20 cellular contexts compared by ENCODE assay signal in the genomic region with DNA sequence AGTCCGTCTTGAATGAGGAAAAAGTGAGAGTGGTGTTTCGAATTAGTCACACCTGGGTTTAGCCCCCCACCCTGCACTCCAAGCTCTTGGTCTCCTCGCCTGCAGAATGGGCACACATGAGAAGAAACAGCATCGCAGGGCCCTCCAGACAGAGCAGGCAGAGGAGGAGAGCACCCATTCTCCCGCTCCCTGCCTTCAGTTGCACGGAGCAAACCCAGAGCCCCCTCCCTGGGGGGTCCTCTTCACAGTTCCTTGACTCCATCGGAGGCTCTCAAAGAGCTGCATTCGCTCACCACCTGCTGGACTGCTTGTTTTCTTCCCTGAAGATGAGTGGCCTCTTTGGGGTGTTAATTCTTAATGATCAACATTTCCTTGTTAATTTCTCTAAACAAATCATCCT. TPM values are rescaled to one million over a fixed set of nuclear protein-coding genes. Genes with fewer than 3 reads are reported as not detected.
DNase-seq lines count a peak whose midpoint lies in the region; ATAC-seq and TF ChIP-seq lines count a peak whose summit lies in the region.
"Had no signal": no experiment of that assay in that cellular context is flagged by ENCODE, and none has a peak within 500 bp of the region (broad histone marks: within the 10 kb centered on the region; RNA-seq: fewer than 3 reads in every experiment).

No MANE protein-coding gene starts in this region.

- CTCF ChIA-PET in activated CD8-positive, alpha-beta T cell treated with anti-CD3 and anti-CD28 coated beads, Interleukin-2, amount 10 ng/mL, durations not matched to agents 7 days and 5 days (lab: Charles Lee), result interaction anchor here (0.8 to 3.7 kb wide), 6 partner anchors 13 to 40 kb away, joined by 3 to 42 read pairs (median 3); no protein-coding TSS in a partner anchor
- CTCF ChIA-PET in Caco-2 (lab: Charles Lee), result interaction anchor here (0.7 kb wide), 1 partner anchor 24 kb away, joined by 4 read pairs; no protein-coding TSS in a partner anchor

- intact Hi-C loops in Caco-2 (cut with micrococcal nuclease; ENCODE audit: unreplicated experiment), result no loop called here

- H3K4me1 ChIP-seq in CD4-positive, CD25-positive, alpha-beta regulatory T cell (ENCODE audit: control insufficient read depth, insufficient read depth, low read length, poor library complexity, severe bottlenecking), result peaks cover 44% of the 10 kb centered on the region
- no peaks in the 10 kb centered on the region for H3K4me1 ChIP-seq in Caco-2
- H3K4me1 ChIP-seq: left ventricle myocardium inferior, testis had no signal

- no peaks in the 10 kb centered on the region for H3K27me3 Mint-ChIP-seq in CD4-positive, CD25-positive, alpha-beta regulatory T cell
- H3K27me3 Mint-ChIP-seq in activated CD8-positive, alpha-beta T cell treated with anti-CD3 and anti-CD28 coated beads, Interleukin-2, amount 10 ng/mL, durations not matched to agents 7 days and 5 days (ENCODE audit: low read depth), result no peaks in the 10 kb centered on the region
- H3K27me3 Mint-ChIP-seq in naive thymus-derived CD8-positive, alpha-beta T cell, result no peaks in the 10 kb centered on the region
- no peaks in the 10 kb centered on the region for H3K27me3 Mint-ChIP-seq in Caco-2 (ENCODE audit: insufficient read depth, unreplicated experiment)

- no TSS peak for BruUV-seq in Caco-2 (replicated peaks; lab: Mats Ljungman, UMichigan)

- no peak for TF ChIP-seq CTCF in Caco-2 (IDR thresholded peaks at IDR 0.05; ENCODE audit: insufficient read depth in 1 of 2, low read depth in 1 of 2, low read length in 1 of 2, severe bottlenecking in 1 of 2, unreplicated experiment in 1 of 2)

- H3K27ac ChIP-seq in CD4-positive, CD25-positive, alpha-beta regulatory T cell (ENCODE audit: insufficient read depth, low read length, poor library complexity, severe bottlenecking), result peak overlapping the region; percentile 41
- H3K27ac ChIP-seq: C4-2B, left ventricle myocardium inferior, SK-N-MC, testis had no signal

- POLR2A ChIA-PET in activated CD8-positive, alpha-beta T cell treated with anti-CD3 and anti-CD28 coated beads, Interleukin-2, amount 10 ng/mL, durations not matched to agents 7 days and 5 days (lab: Charles Lee), result interaction anchor here (0.8 to 1.1 kb wide), 2 partner anchors 22 to 104 kb away, joined by 3 to 4 read pairs; partner anchors contain the start of gene ACSS1
- POLR2A ChIA-PET in naive thymus-derived CD8-positive, alpha-beta T cell (lab: Charles Lee), result no interaction called here
- POLR2A ChIA-PET in Caco-2 (lab: Charles Lee), result no interaction called here

- no peaks in the 10 kb centered on the region for H3K9me3 ChIP-seq in CD4-positive, CD25-positive, alpha-beta regulatory T cell (ENCODE audit: control insufficient read depth in 2 of 2, low read length in 2 of 2)
- H3K9me3 ChIP-seq in Caco-2, result no peaks in the 10 kb centered on the region; the same call in 1 of the 2 replicates
- H3K9me3 ChIP-seq: left ventricle myocardium inferior, testis had no signal

- H3K27me3 ChIP-seq in CD4-positive, CD25-positive, alpha-beta regulatory T cell (ENCODE audit: control insufficient read depth, insufficient read depth, low read length), result no peaks in the 10 kb centered on the region
- no peaks in the 10 kb centered on the region for H3K27me3 ChIP-seq in Caco-2 (replicated peaks; ENCODE audit: control insufficient read depth, insufficient read depth, low read length)
- H3K27me3 ChIP-seq: testis had no signal

- no peaks in the 10 kb centered on the region for H3K9me3 Mint-ChIP-seq in CD4-positive, CD25-positive, alpha-beta regulatory T cell
- H3K9me3 Mint-ChIP-seq in activated CD8-positive, alpha-beta T cell treated with anti-CD3 and anti-CD28 coated beads, Interleukin-2, amount 10 ng/mL, durations not matched to agents 7 days and 5 days (ENCODE audit: insufficient read depth), result no peaks in the 10 kb centered on the region
- H3K9me3 Mint-ChIP-seq in naive thymus-derived CD8-positive, alpha-beta T cell, result no peaks in the 10 kb centered on the region
- H3K9me3 Mint-ChIP-seq in Caco-2 (ENCODE audit: unreplicated experiment), result no peaks in the 10 kb centered on the region

- no peak overlapping the region for H3K4me3 ChIP-seq in CD4-positive, CD25-positive, alpha-beta regulatory T cell (ENCODE audit: low read depth, low read length)
- no peak overlapping the region for H3K4me3 ChIP-seq in Caco-2 (ENCODE audit: low read depth, low read length)
- H3K4me3 ChIP-seq: left ventricle myocardium inferior, SK-N-MC, testis had no signal

- peaks cover 1 to 49% (median 28%) of the 10 kb centered on the region in 4 donors for H3K4me1 Mint-ChIP-seq in CD4-positive, CD25-positive, alpha-beta regulatory T cell
- peaks cover 65% of the 10 kb centered on the region for H3K4me1 Mint-ChIP-seq in activated CD8-positive, alpha-beta T cell treated with anti-CD3 and anti-CD28 coated beads, Interleukin-2, amount 10 ng/mL, durations not matched to agents 7 days and 5 days (ENCODE audit: low read depth)
- H3K4me1 Mint-ChIP-seq in naive thymus-derived CD8-positive, alpha-beta T cell, result peaks cover 10 to 54% (median 29%) of the 10 kb centered on the region in 4 donors
- H3K4me1 Mint-ChIP-seq in Caco-2 (ENCODE audit: low read depth, unreplicated experiment), result no peaks in the 10 kb centered on the region

- no peaks in the 10 kb centered on the region for H3K36me3 Mint-ChIP-seq in CD4-positive, CD25-positive, alpha-beta regulatory T cell
- H3K36me3 Mint-ChIP-seq in activated CD8-positive, alpha-beta T cell treated with anti-CD3 and anti-CD28 coated beads, Interleukin-2, amount 10 ng/mL, durations not matched to agents 7 days and 5 days (ENCODE audit: low read depth), result peaks cover 43% of the 10 kb centered on the region
- H3K36me3 Mint-ChIP-seq in naive thymus-derived CD8-positive, alpha-beta T cell, result peaks cover 0 to 12% (median 0%) of the 10 kb centered on the region in 3 donors
- peaks cover 19% of the 10 kb centered on the region for H3K36me3 Mint-ChIP-seq in Caco-2 (ENCODE audit: insufficient read depth, unreplicated experiment)

- H3K4me3 Mint-ChIP-seq in CD4-positive, CD25-positive, alpha-beta regulatory T cell, result peak overlapping the region in 1 of 4 donors; percentile 27
- H3K4me3 Mint-ChIP-seq in activated CD8-positive, alpha-beta T cell treated with anti-CD3 and anti-CD28 coated beads, Interleukin-2, amount 10 ng/mL, durations not matched to agents 7 days and 5 days, result no peak overlapping the region
- peak overlapping the region in 2 of 10 donors; percentile 64 to 83 for H3K4me3 Mint-ChIP-seq in naive thymus-derived CD8-positive, alpha-beta T cell
- no peak overlapping the region for H3K4me3 Mint-ChIP-seq in Caco-2 (ENCODE audit: unreplicated experiment)

- peak; percentile 29 for DNase-seq in NCI-H1436 (lab: John Stamatoyannopoulos, UW)
- DNase-seq in NCI-H1436 treated with DMSO at 0.1 percent for 48 hours (lab: John Stamatoyannopoulos, UW), result no peak
- DNase-seq in CD4-positive, CD25-positive, alpha-beta regulatory T cell, result no peak
- DNase-seq in activated CD8-positive, alpha-beta T cell treated with anti-CD3 and anti-CD28 coated beads, Interleukin-2, amount 10 ng/mL, durations not matched to agents 7 days and 5 days, result no peak
- no peak for DNase-seq in naive thymus-derived CD8-positive, alpha-beta T cell
- no peak for DNase-seq in Caco-2
- DNase-seq in SHP77 (lab: John Stamatoyannopoulos, UW), result no peak
- DNase-seq: 8988T, amygdala, foreskin fibroblast, left ventricle myocardium inferior, NCI-H1694 treated with DMSO at 0.1 percent for 48 hours, NCI-H524 treated with DMSO at 0.1 percent for 48 hours, PC-3, testis had no signal

- no peak for ATAC-seq in CD4-positive, CD25-positive, alpha-beta regulatory T cell (ENCODE audit: low read depth in 2 of 2)
- ATAC-seq in activated CD8-positive, alpha-beta T cell treated with anti-CD3 and anti-CD28 coated beads, Interleukin-2, amount 10 ng/mL, durations not matched to agents 7 days and 5 days, result no peak
- no peak for ATAC-seq in naive thymus-derived CD8-positive, alpha-beta T cell
- ATAC-seq in HG02870 (IDR thresholded peaks at IDR 0.05; ENCODE audit: unreplicated experiment), result no peak
- ATAC-seq: PC-3 had no signal

- peak overlapping the region; percentile 67 to 89 (median 83) for H3K27ac Mint-ChIP-seq in CD4-positive, CD25-positive, alpha-beta regulatory T cell
- peak overlapping the region; percentile 61 for H3K27ac Mint-ChIP-seq in activated CD8-positive, alpha-beta T cell treated with anti-CD3 and anti-CD28 coated beads, Interleukin-2, amount 10 ng/mL, durations not matched to agents 7 days and 5 days
- H3K27ac Mint-ChIP-seq in naive thymus-derived CD8-positive, alpha-beta T cell, result peak overlapping the region in 7 of 10 donors; percentile 11 to 94 (median 53)
- no peak overlapping the region for H3K27ac Mint-ChIP-seq in Caco-2 (ENCODE audit: unreplicated experiment)

- peaks cover 21% of the 10 kb centered on the region for H3K36me3 ChIP-seq in CD4-positive, CD25-positive, alpha-beta regulatory T cell (ENCODE audit: control insufficient read depth, insufficient read depth, low read length)
- no peaks in the 10 kb centered on the region for H3K36me3 ChIP-seq in Caco-2 (ENCODE audit: control insufficient read depth, insufficient read depth, low read length)

RNA-seq across cellular contexts. Expression of gene CST7, which starts 5.1 kb away (rescaled TPM):
- total RNA-seq in CD4-positive, CD25-positive, alpha-beta regulatory T cell, result 30.7 TPM
- 100 to 1,000 TPM in 3 of 4 donors, 10 to 100 TPM in 1; 56.7 to 208 (median 161) TPM for polyA plus RNA-seq in CD4-positive, CD25-positive, alpha-beta regulatory T cell
- total RNA-seq in activated CD8-positive, alpha-beta T cell treated with anti-CD3 and anti-CD28 coated beads, Interleukin-2, amount 10 ng/mL, durations not matched to agents 7 days and 5 days, result 10 to 100 TPM; 43.9 to 47.5 TPM
- total RNA-seq in naive thymus-derived CD8-positive, alpha-beta T cell, result 1 to 10 TPM; 5.5 to 6.6 TPM
- 100 to 1,000 TPM in 1 of 3 donors, 10 to 100 TPM in 2; 13.3 to 581 (median 21.3) TPM for polyA plus RNA-seq in naive thymus-derived CD8-positive, alpha-beta T cell
- total RNA-seq in Caco-2 (2022), result not detected in 2 replicates
- total RNA-seq: cerebellum, LHCN-M2, PC-3 had no signal

RNA-seq across cellular contexts. Expression of gene APMAP, which starts 38.4 kb away (rescaled TPM):
- 28.2 TPM for total RNA-seq in CD4-positive, CD25-positive, alpha-beta regulatory T cell
- polyA plus RNA-seq in CD4-positive, CD25-positive, alpha-beta regulatory T cell, result 10 to 100 TPM; 68.4 to 83.2 (median 72.4) TPM
- 10 to 100 TPM; 43.2 to 44.0 TPM for total RNA-seq in activated CD8-positive, alpha-beta T cell treated with anti-CD3 and anti-CD28 coated beads, Interleukin-2, amount 10 ng/mL, durations not matched to agents 7 days and 5 days
- total RNA-seq in naive thymus-derived CD8-positive, alpha-beta T cell, result 10 to 100 TPM; 46.0 to 46.2 TPM
- 100 to 1,000 TPM in 1 of 3 donors, 10 to 100 TPM in 2; 74.5 to 234 (median 81.7) TPM for polyA plus RNA-seq in naive thymus-derived CD8-positive, alpha-beta T cell
- total RNA-seq in Caco-2 (2022), result 119 and 138 TPM in 2 replicates
